9 cellular contexts compared by ENCODE assay signal in genomic region chr6:52881996-52882841, GRCh38. TPM values are rescaled to one million over a fixed set of nuclear protein-coding genes. Genes with fewer than 3 reads are reported as not detected.
DNase-seq lines count a peak whose midpoint lies in the region; ATAC-seq lines count a peak whose summit lies in the region.
"Had no signal": no experiment of that assay in that cellular context is flagged by ENCODE, and none has a peak within 500 bp of the region (broad histone marks: within the 10 kb centered on the region; RNA-seq: fewer than 3 reads in every experiment).

No MANE protein-coding gene starts in this region.

- no peaks in the 10 kb centered on the region for H3K36me3 Mint-ChIP-seq in CD4-positive, alpha-beta memory T cell
- no peaks in the 10 kb centered on the region for H3K36me3 Mint-ChIP-seq in memory B cell

- H3K9me3 ChIP-seq in CD4-positive, alpha-beta memory T cell (ENCODE audit: control insufficient read depth in 1 of 2, low read length in 2 of 2), result no peaks in the 10 kb centered on the region

- peak overlapping the region in 4 of 7 donors; percentile 48 to 88 (median 61) for H3K27ac Mint-ChIP-seq in CD4-positive, alpha-beta memory T cell
- peak overlapping the region; percentile 62 for H3K27ac Mint-ChIP-seq in memory B cell

- no peaks in the 10 kb centered on the region for H3K27me3 ChIP-seq in CD4-positive, alpha-beta memory T cell (ENCODE audit: insufficient read depth, low read length)

- peak; percentile 64 to 70 (median 66) for DNase-seq in CD4-positive, alpha-beta memory T cell
- peak; percentile 55 for DNase-seq in NCI-H526 treated with DMSO at 0.1 percent for 48 hours (lab: John Stamatoyannopoulos, UW)
- peak; percentile 66 to 78 for DNase-seq in activated CD4-positive, alpha-beta T cell treated with anti-CD3 and anti-CD28 coated beads, Interleukin-2, amount 50 U/mL, for 48 hours
- DNase-seq in effector CD4-positive, alpha-beta T cell, result peak; percentile 43
- peak; percentile 55 to 59 for DNase-seq in memory B cell (ENCODE audit: low spot score in 2 of 2)
- DNase-seq in stimulated activated CD8-positive, alpha-beta memory T cell treated with anti-CD3 and anti-CD28 coated beads, Interleukin-15, amount 100 ng/mL, for 1 hour (ENCODE audit: low read depth), result peak; percentile 48

- peak overlapping the region; percentile 82 to 94 (median 86) for H3K4me3 Mint-ChIP-seq in CD4-positive, alpha-beta memory T cell
- peak overlapping the region; percentile 84 for H3K4me3 Mint-ChIP-seq in memory B cell

- peaks cover 0 to 6% (median 5%) of the 10 kb centered on the region in 4 donors for H3K4me1 Mint-ChIP-seq in CD4-positive, alpha-beta memory T cell
- peaks cover 6% of the 10 kb centered on the region for H3K4me1 Mint-ChIP-seq in memory B cell

- no peaks in the 10 kb centered on the region for H3K27me3 Mint-ChIP-seq in CD4-positive, alpha-beta memory T cell
- no peaks in the 10 kb centered on the region for H3K27me3 Mint-ChIP-seq in memory B cell

- H3K27ac ChIP-seq in CD4-positive, alpha-beta memory T cell (ENCODE audit: low read depth, low read length), result no peak overlapping the region
- H3K27ac ChIP-seq: epithelial cell of prostate had no signal

- no peaks in the 10 kb centered on the region for H3K36me3 ChIP-seq in CD4-positive, alpha-beta memory T cell (ENCODE audit: insufficient read depth, low read length)

- POLR2A ChIA-PET in CD4-positive, alpha-beta memory T cell (lab: Charles Lee; ENCODE audit: partially characterized antibody), result no interaction called here

- intact Hi-C loops in CD4-positive, alpha-beta memory T cell (cut with micrococcal nuclease), result loop anchor here (1.0 to 5.0 kb wide), 3 partner anchors 103 to 600 kb away; partner anchors contain the start of gene GSTA4

- ATAC-seq in GM19395 (IDR thresholded peaks at IDR 0.05; ENCODE audit: unreplicated experiment) (peak; percentile 100), HG03520 (IDR thresholded peaks at IDR 0.05; ENCODE audit: unreplicated experiment) (peak; percentile 99), memory B cell (ENCODE audit: low read depth) (peak; percentile 98)

- no peaks in the 10 kb centered on the region for H3K9me3 Mint-ChIP-seq in CD4-positive, alpha-beta memory T cell
- H3K9me3 Mint-ChIP-seq in memory B cell, result no peaks in the 10 kb centered on the region

- CTCF ChIA-PET in CD4-positive, alpha-beta memory T cell (lab: Charles Lee; ENCODE audit: partially characterized antibody), result interaction anchor here (0.7 to 1.8 kb wide), 4 partner anchors 10 to 183 kb away, joined by 3 to 6 read pairs (median 4); partner anchors contain the start of gene FBXO9

- H3K4me3 ChIP-seq in CD4-positive, alpha-beta memory T cell (ENCODE audit: low read length in 2 of 2), result peak overlapping the region; percentile 37 to 53

- H3K4me1 ChIP-seq in CD4-positive, alpha-beta memory T cell (ENCODE audit: insufficient read depth, low read length), result no peaks in the 10 kb centered on the region

RNA-seq across cellular contexts. Expression of gene GSTA3, which starts 27.3 kb away (rescaled TPM):
- not detected for total RNA-seq in CD4-positive, alpha-beta memory T cell
- not detected for polyA plus RNA-seq in CD4-positive, alpha-beta memory T cell

RNA-seq across cellular contexts. Expression of gene GSTA5, which starts 41.6 kb away (rescaled TPM):
- total RNA-seq in CD4-positive, alpha-beta memory T cell, result not detected
- polyA plus RNA-seq in CD4-positive, alpha-beta memory T cell, result not detected
